1 cellular context compared by ENCODE assay signal in genomic region chr4:835148-836002, GRCh38.
TF ChIP-seq lines count a peak whose summit lies in the region.

No MANE protein-coding gene starts in this region.

TF ChIP-seq in K562, 482 proteins besides CTCF, POLR2A, EP300 and RAD21 (continued from another document):
- TF ChIP-seq UBTF (IDR thresholded peaks at IDR 0.05; ENCODE audit: borderline replicate concordance in 1 of 2, low read depth in 2 of 2, low read length in 2 of 2), result no peak
- TF ChIP-seq NFIC (IDR thresholded peaks at IDR 0.05), result peak; percentile 74
- TF ChIP-seq ZBTB33 (CRISPR knock-in tag; IDR thresholded peaks at IDR 0.05), result peak; percentile 54; the same call in 1 of the 2 replicates
